Comparison of ENCODE assay signal across 14 cellular contexts in genomic region chr7:141262101-141262819, GRCh38.
DNase-seq lines count a peak whose midpoint lies in the region; ATAC-seq, FAIRE-seq and TF ChIP-seq lines count a peak whose summit lies in the region.
"Had no signal": no experiment of that assay in that cellular context is flagged by ENCODE, and none has a peak within 500 bp of the region (broad histone marks: within the 10 kb centered on the region; RNA-seq: fewer than 3 reads in every experiment).

No MANE protein-coding gene starts in this region.

- CTCF ChIA-PET in A549 (lab: Yijun Ruan, JAX) (interaction anchor here (1.7 kb wide), 1 partner anchor 10 kb away, joined by 9 read pairs; no protein-coding TSS in a partner anchor), GM10248 (lab: Yijun Ruan, JAX) (no interaction called here)

- TF ChIP-seq CTCF in A549 (IDR thresholded peaks at IDR 0.05), result no peak
- peak; percentile 64 for TF ChIP-seq CTCF in brain microvascular endothelial cell (IDR thresholded peaks at IDR 0.05; ENCODE audit: low read depth, low read length, missing control alignments)
- no peak for TF ChIP-seq CTCF in GM10248 (IDR thresholded peaks at IDR 0.05; ENCODE audit: control extremely low read depth, extremely low read depth, low read depth, missing control alignments)

- POLR2A ChIA-PET in A549 (lab: Yijun Ruan, JAX) (no interaction called here), GM10248 (lab: Yijun Ruan, JAX) (no interaction called here)

- H4K8ac ChIP-seq in mesendoderm (ENCODE audit: low read depth, low read length), result no peak overlapping the region

- no peak overlapping the region for H4K5ac ChIP-seq in mesendoderm (ENCODE audit: low read length)

- H2BK5ac ChIP-seq in mesendoderm (ENCODE audit: low read length), result no peak overlapping the region

- 50% methylated on average over 4 of the region's 4 CpGs for WGBS in A549 (ENCODE audit: missing lambda C conversion rate)
- no CpG with 5 or more reads among the region's 4 CpGs for WGBS in mesendoderm (ENCODE audit: extremely low coverage, insufficient coverage, low lambda C conversion rate)

- TF ChIP-seq RAD21 in A549 (conservative IDR thresholded peaks at IDR 0.05 in 1 of 2, IDR thresholded peaks at IDR 0.05 in 1 of 2), result peak; percentile 13 to 19; a peak in 1 of 5 replicates

- H3K4me3 ChIP-seq in A549 (no peak overlapping the region), brain microvascular endothelial cell (ENCODE audit: low read depth, low read length) (no peak overlapping the region), mesendoderm (ENCODE audit: low read length) (no peak overlapping the region)
- H3K4me3 ChIP-seq: colonic mucosa had no signal

- H3K23ac ChIP-seq in mesendoderm (ENCODE audit: low read length), result no peak overlapping the region

- H3K9me3 ChIP-seq in A549, result no peaks in the 10 kb centered on the region
- H3K9me3 ChIP-seq: colonic mucosa had no signal

- H3K27ac ChIP-seq in A549, result no peak overlapping the region
- H3K27ac ChIP-seq in brain microvascular endothelial cell, result no peak overlapping the region
- H3K27ac ChIP-seq in mesendoderm (ENCODE audit: low read depth, low read length), result no peak overlapping the region
- H3K27ac ChIP-seq: colonic mucosa had no signal

- H3K4ac ChIP-seq in mesendoderm (ENCODE audit: low read depth, low read length), result no peak overlapping the region

- no peak overlapping the region for H3K9ac ChIP-seq in mesendoderm (ENCODE audit: low read length)

- TF ChIP-seq EP300 in A549 (IDR thresholded peaks at IDR 0.05), result no peak

- in situ Hi-C loops in brain microvascular endothelial cell (cut with HindIII; ENCODE audit: low pct_ligation_motif_present, low sequenced_read_pairs), result no loop called here

- H3K56ac ChIP-seq in mesendoderm (ENCODE audit: low read length), result no peak overlapping the region

- H3K79me2 ChIP-seq in mesendoderm (ENCODE audit: control insufficient read depth, insufficient read depth, low read length), result no peaks in the 10 kb centered on the region

- no peaks in the 10 kb centered on the region for H3K27me3 ChIP-seq in brain microvascular endothelial cell (replicated peaks)
- H3K27me3 ChIP-seq in mesendoderm (ENCODE audit: insufficient read depth, low read length, poor library complexity), result no peaks in the 10 kb centered on the region
- H3K27me3 ChIP-seq: colonic mucosa had no signal

- ATAC-seq in A549, result peak in 1 of 2 experiments; percentile 31; a peak in 1 of 6 replicates
- no peak for ATAC-seq in GM21423 (IDR thresholded peaks at IDR 0.05; ENCODE audit: unreplicated experiment)
- no peak for ATAC-seq in stimulated activated naive CD8-positive, alpha-beta T cell treated with anti-CD3 and anti-CD28 coated beads, Interleukin-15, Interleukin-2, amounts not matched to agents 100 U/mL and 50 U/mL, for 24 hours
- ATAC-seq: right cardiac atrium had no signal

- no peak overlapping the region for H2AK5ac ChIP-seq in mesendoderm (ENCODE audit: low read length)

- TF ChIP-seq POLR2A in A549 (IDR thresholded peaks at IDR 0.05; ENCODE audit: low read length), result no peak

- DNase-seq in A549 (ENCODE audit: low read depth in 1 of 2, low spot score in 1 of 2), result no peak
- peak; percentile 3 for DNase-seq in LHCN-M2 (ENCODE audit: low read depth)
- peak; percentile 4 for DNase-seq in brain microvascular endothelial cell
- peak; percentile 28 for DNase-seq in mesendoderm
- no peak for DNase-seq in NCI-H226
- no peak for DNase-seq in stimulated activated naive CD8-positive, alpha-beta T cell treated with anti-CD3 and anti-CD28 coated beads, Interleukin-15, Interleukin-2, amounts not matched to agents 100 U/mL and 50 U/mL, for 24 hours
- DNase-seq in GM10248 (ENCODE audit: extremely low spot score), result no peak
- DNase-seq: activated CD4-positive, alpha-beta T cell treated with anti-CD3 and anti-CD28 coated beads for 48 hours; activated gamma-delta T cell treated with Interleukin-2 at 50 U/mL for 16 hours; colonic mucosa; NCI-H69; right cardiac atrium had no signal

- no peak for FAIRE-seq in A549 (lab: Jason Lieb, UNC)
- FAIRE-seq: frontal cortex had no signal

- no peak overlapping the region for H2BK15ac ChIP-seq in mesendoderm (replicated peaks; ENCODE audit: low read depth)

- H2BK120ac ChIP-seq in mesendoderm (ENCODE audit: low read depth, low read length), result no peak overlapping the region

- H3K36me3 ChIP-seq in brain microvascular endothelial cell (replicated peaks) (no peaks in the 10 kb centered on the region), mesendoderm (ENCODE audit: control insufficient read depth, insufficient read depth, low read length) (no peaks in the 10 kb centered on the region)
- H3K36me3 ChIP-seq: colonic mucosa had no signal

- H3K4me2 ChIP-seq in A549, result no peak overlapping the region
- no peak overlapping the region for H3K4me2 ChIP-seq in mesendoderm (ENCODE audit: low read length)

- H3K79me1 ChIP-seq in mesendoderm (ENCODE audit: low read length), result no peaks in the 10 kb centered on the region

- no peak overlapping the region for H3K18ac ChIP-seq in mesendoderm (ENCODE audit: low read length)

- no peaks in the 10 kb centered on the region for H3K4me1 ChIP-seq in A549
- H3K4me1 ChIP-seq in mesendoderm (ENCODE audit: control insufficient read depth, low read depth, low read length), result no peaks in the 10 kb centered on the region
- H3K4me1 ChIP-seq: colonic mucosa had no signal

TF ChIP-seq in A549, 52 proteins besides CTCF, POLR2A, EP300 and RAD21:
- TF ChIP-seq SMC3 (IDR thresholded peaks at IDR 0.05) (0 out of 3 replicates have a peak, but pooled peaks have one; percentile 24), NPAS2 (CRISPR knock-in tag; IDR thresholded peaks at IDR 0.05; ENCODE audit: borderline replicate concordance) (no peak)

Comparison
In these comparisons a context has a peak if more than half of its experiments do, and no peak if none do; other contexts are left out.
1. DNase-seq: peak in LHCN-M2 (single experiment), brain microvascular endothelial cell (single experiment) and mesendoderm (single experiment); none in A549 (0 of 2), NCI-H226 (single experiment), stimulated activated naive CD8-positive, alpha-beta T cell treated with anti-CD3 and anti-CD28 coated beads, Interleukin-15, Interleukin-2, amounts not matched to agents 100 U/mL and 50 U/mL, for 24 hours (single experiment) and GM10248 (single experiment).